19 cellular contexts compared by ENCODE assay signal in the genomic region with DNA sequence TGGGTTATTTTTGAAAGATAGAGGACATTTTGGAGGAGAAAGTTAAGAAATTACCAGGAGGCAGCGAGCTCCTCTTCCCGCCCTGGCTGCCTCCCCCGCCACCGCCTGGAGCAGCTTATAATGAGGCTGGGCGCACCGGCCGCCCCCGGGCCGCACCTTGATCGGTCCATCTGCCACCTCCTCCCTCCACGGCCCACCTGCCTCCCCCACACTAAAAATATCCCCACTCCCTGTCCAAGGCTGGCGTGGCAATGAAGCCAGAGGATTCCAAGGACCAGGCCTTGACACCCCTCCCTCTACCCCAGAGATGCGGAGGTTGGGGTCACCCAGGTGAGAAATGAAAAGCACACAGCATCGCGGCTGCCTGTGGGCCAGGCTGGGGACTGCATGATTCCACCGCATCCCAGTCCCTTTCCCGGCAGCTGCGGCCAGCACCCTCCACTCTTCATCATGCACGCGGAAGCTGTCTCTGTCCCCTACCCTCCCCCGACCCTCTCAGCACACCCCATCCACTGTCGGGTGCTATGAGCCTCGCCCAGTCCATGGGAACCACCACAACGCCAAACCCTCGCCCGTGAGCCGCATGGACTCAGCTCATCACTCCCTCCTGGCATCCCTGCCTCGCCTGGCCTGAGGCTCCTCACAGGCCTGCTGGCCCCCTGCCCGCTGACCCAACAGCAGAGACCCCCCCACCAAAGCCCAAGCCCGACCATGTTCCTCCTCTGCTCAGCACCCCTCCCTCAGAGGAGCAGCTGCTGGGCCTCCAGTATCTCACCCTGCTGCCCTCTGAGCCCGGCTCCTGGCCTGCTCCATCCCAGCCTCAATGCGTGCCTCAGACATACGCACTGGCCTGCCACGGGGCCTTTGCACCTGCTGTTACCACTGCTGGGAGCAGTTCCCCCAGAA. TPM values are rescaled to one million over a fixed set of nuclear protein-coding genes. Genes with fewer than 3 reads are reported as not detected.
DNase-seq lines count a peak whose midpoint lies in the region; ATAC-seq and TF ChIP-seq lines count a peak whose summit lies in the region.
"Had no signal": no experiment of that assay in that cellular context is flagged by ENCODE, and none has a peak within 500 bp of the region (broad histone marks: within the 10 kb centered on the region; RNA-seq: fewer than 3 reads in every experiment).

No MANE protein-coding gene starts in this region.

- POLR2A ChIA-PET in naive thymus-derived CD8-positive, alpha-beta T cell (lab: Charles Lee), result interaction anchor here (3.3 to 10.0 kb wide), 2 partner anchors 11 to 14 kb away, joined by 15 to 131 read pairs; no protein-coding TSS in a partner anchor

- no peaks in the 10 kb centered on the region for H3K9me3 Mint-ChIP-seq in chondrocyte (ENCODE audit: low read depth)
- no peaks in the 10 kb centered on the region for H3K9me3 Mint-ChIP-seq in naive thymus-derived CD8-positive, alpha-beta T cell
- H3K9me3 Mint-ChIP-seq: CD8-positive, alpha-beta memory T cell had no signal

- no peaks in the 10 kb centered on the region for H3K36me3 Mint-ChIP-seq in chondrocyte (ENCODE audit: low read depth)
- peaks cover 0 to 2% (median 0%) of the 10 kb centered on the region in 3 donors for H3K36me3 Mint-ChIP-seq in naive thymus-derived CD8-positive, alpha-beta T cell
- H3K36me3 Mint-ChIP-seq: CD8-positive, alpha-beta memory T cell had no signal

- H3K27ac Mint-ChIP-seq in chondrocyte (ENCODE audit: unreplicated experiment), result no peak overlapping the region
- H3K27ac Mint-ChIP-seq in naive thymus-derived CD8-positive, alpha-beta T cell, result peak overlapping the region in 6 of 10 donors; percentile 40 to 74 (median 64)

- H3K4me1 Mint-ChIP-seq in chondrocyte (ENCODE audit: low read depth), result peaks cover 20% of the 10 kb centered on the region
- H3K4me1 Mint-ChIP-seq in naive thymus-derived CD8-positive, alpha-beta T cell, result peaks cover 12 to 23% (median 17%) of the 10 kb centered on the region in 4 donors

- DNase-seq in left cardiac atrium (peak; percentile 7), cardiac septum (ENCODE audit: low spot score) (no peak), chondrocyte (ENCODE audit: low spot score) (peak; percentile 86), OCI-M2 (lab: John Stamatoyannopoulos, UW; ENCODE audit: unreplicated experiment) (no peak)
- DNase-seq in naive thymus-derived CD8-positive, alpha-beta T cell, result no peak
- DNase-seq in activated CD4-positive, CD25-positive, alpha-beta regulatory T cell treated with anti-CD3 and anti-CD28 coated beads, Interleukin-2, amount 50 U/mL, for 72 hours, result no peak
- DNase-seq: ACHN; CD8-positive, alpha-beta memory T cell; H7; Karpas-422; MM.1S; NCI-H1105; NCI-H1694 treated with DMSO at 0.1 percent for 48 hours; NCI-H446; NCI-H774; Peyer's patch; SHP77 treated with DMSO at 0.1 percent for 48 hours had no signal

- H3K4me3 Mint-ChIP-seq in chondrocyte (ENCODE audit: unreplicated experiment), result no peak overlapping the region
- H3K4me3 Mint-ChIP-seq in naive thymus-derived CD8-positive, alpha-beta T cell, result peak overlapping the region in 1 of 10 donors; percentile 4
- H3K4me3 Mint-ChIP-seq: CD8-positive, alpha-beta memory T cell had no signal

- H3K27me3 Mint-ChIP-seq in chondrocyte (ENCODE audit: low read depth), result no peaks in the 10 kb centered on the region
- no peaks in the 10 kb centered on the region for H3K27me3 Mint-ChIP-seq in naive thymus-derived CD8-positive, alpha-beta T cell

- intact Hi-C loops in left cardiac atrium (cut with DNase I), result no loop called here
- intact Hi-C loops in cardiac septum (cut with DNase I), result no loop called here

- TF ChIP-seq CTCF in chondrocyte (IDR thresholded peaks at IDR 0.05), result no peak

- no peak for ATAC-seq in left cardiac atrium
- ATAC-seq in naive thymus-derived CD8-positive, alpha-beta T cell, result no peak
- ATAC-seq in GM18861 (IDR thresholded peaks at IDR 0.05; ENCODE audit: unreplicated experiment), result no peak
- ATAC-seq in GM21717 (IDR thresholded peaks at IDR 0.05; ENCODE audit: unreplicated experiment), result no peak

RNA-seq across cellular contexts. Expression of gene SARDH, which starts 50.0 kb away (rescaled TPM):
- total RNA-seq in left cardiac atrium (1 to 10 TPM in 1 of 2 donors, under 1 TPM in 1; 0.88 to 1.4 TPM), cardiac septum (1.3 TPM), chondrocyte (0.74 to 1.2 TPM in 2 of 3 replicates, not detected in the other)
- total RNA-seq in naive thymus-derived CD8-positive, alpha-beta T cell, result 1 to 10 TPM; 5.0 to 8.7 TPM
- polyA plus RNA-seq in naive thymus-derived CD8-positive, alpha-beta T cell, result 1 to 10 TPM; 1.7 to 2.7 (median 2.4) TPM

RNA-seq across cellular contexts. Expression of gene DBH, which starts 51.9 kb away (rescaled TPM):
- not detected for total RNA-seq in left cardiac atrium
- not detected for total RNA-seq in cardiac septum
- total RNA-seq in chondrocyte, result not detected in 3 replicates
- not detected for total RNA-seq in naive thymus-derived CD8-positive, alpha-beta T cell
- not detected for polyA plus RNA-seq in naive thymus-derived CD8-positive, alpha-beta T cell
- total RNA-seq: CD8-positive, alpha-beta memory T cell; Peyer's patch had no signal
- polyA plus RNA-seq: CD8-positive, alpha-beta memory T cell had no signal

Comparison
In these comparisons a context has a peak if more than half of its experiments do, and no peak if none do; other contexts are left out.
1. DNase-seq: peak in left cardiac atrium (single experiment) and chondrocyte (single experiment); none in cardiac septum (single experiment), naive thymus-derived CD8-positive, alpha-beta T cell (0 of 10), OCI-M2 (single experiment) and activated CD4-positive, CD25-positive, alpha-beta regulatory T cell treated with anti-CD3 and anti-CD28 coated beads, Interleukin-2, amount 50 U/mL, for 72 hours (single experiment).